ENCODE assay signal across 8 cellular contexts in genomic region chr17:36544320-36545092, GRCh38. TPM values are rescaled to one million over a fixed set of nuclear protein-coding genes. Genes with fewer than 3 reads are reported as not detected.
A peak's percentile ranks its signal among the peaks of the same experiment; 100 is the strongest.
DNase-seq lines count a peak whose midpoint lies in the region; ATAC-seq and TF ChIP-seq lines count a peak whose summit lies in the region.

A gene with protein sequence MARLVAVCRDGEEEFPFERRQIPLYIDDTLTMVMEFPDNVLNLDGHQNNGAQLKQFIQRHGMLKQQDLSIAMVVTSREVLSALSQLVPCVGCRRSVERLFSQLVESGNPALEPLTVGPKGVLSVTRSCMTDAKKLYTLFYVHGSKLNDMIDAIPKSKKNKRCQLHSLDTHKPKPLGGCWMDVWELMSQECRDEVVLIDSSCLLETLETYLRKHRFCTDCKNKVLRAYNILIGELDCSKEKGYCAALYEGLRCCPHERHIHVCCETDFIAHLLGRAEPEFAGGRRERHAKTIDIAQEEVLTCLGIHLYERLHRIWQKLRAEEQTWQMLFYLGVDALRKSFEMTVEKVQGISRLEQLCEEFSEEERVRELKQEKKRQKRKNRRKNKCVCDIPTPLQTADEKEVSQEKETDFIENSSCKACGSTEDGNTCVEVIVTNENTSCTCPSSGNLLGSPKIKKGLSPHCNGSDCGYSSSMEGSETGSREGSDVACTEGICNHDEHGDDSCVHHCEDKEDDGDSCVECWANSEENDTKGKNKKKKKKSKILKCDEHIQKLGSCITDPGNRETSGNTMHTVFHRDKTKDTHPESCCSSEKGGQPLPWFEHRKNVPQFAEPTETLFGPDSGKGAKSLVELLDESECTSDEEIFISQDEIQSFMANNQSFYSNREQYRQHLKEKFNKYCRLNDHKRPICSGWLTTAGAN (plus strand): TSS chr17:36544919. CDS start chr17:36545725, 806 bp downstream.

- peak within 1 kb of the TSS; percentile 90 to 99 for H3K4me3 ChIP-seq in CD4-positive, alpha-beta memory T cell (ENCODE audit: low read length in 2 of 2)
- H3K4me3 ChIP-seq in ectodermal cell (ENCODE audit: insufficient read depth, low read depth, low read length) (peak within 1 kb of the TSS; percentile 88), lung (peak within 1 kb of the TSS; percentile 96)

- intact Hi-C loops in CD4-positive, alpha-beta memory T cell (cut with micrococcal nuclease) = loop anchor here (1.0 to 10.0 kb wide), 5 partner anchors 10 to 1060 kb away; partner anchors contain the start of genes DHRS11, MRM1, MYO19 and PIGW

- peak within 1 kb of the TSS; percentile 99 for H3K27ac ChIP-seq in CD4-positive, alpha-beta memory T cell (ENCODE audit: low read depth, low read length)
- H3K27ac ChIP-seq in ectodermal cell (ENCODE audit: insufficient read depth, low read depth, low read length, poor library complexity, severe bottlenecking) (peak within 1 kb of the TSS; percentile 94), lung (ENCODE audit: low read depth in 1 of 2, low read length in 1 of 2) (peak within 1 kb of the TSS; percentile 99 to 100)

- no peaks in the 10 kb centered on the region for H3K9me3 ChIP-seq in CD4-positive, alpha-beta memory T cell (ENCODE audit: control insufficient read depth in 1 of 2, low read length in 2 of 2)
- no peaks in the 10 kb centered on the region for H3K9me3 ChIP-seq in ectodermal cell (ENCODE audit: control insufficient read depth, low read length)
- no peaks in the 10 kb centered on the region for H3K9me3 ChIP-seq in lung (ENCODE audit: control insufficient read depth in 2 of 2, insufficient read depth in 1 of 2, low read length in 1 of 2)

- peaks cover 46% of the 10 kb centered on the region for H3K4me1 ChIP-seq in CD4-positive, alpha-beta memory T cell (ENCODE audit: insufficient read depth, low read length)
- H3K4me1 ChIP-seq in ectodermal cell (ENCODE audit: control insufficient read depth, insufficient read depth, low read length) (peaks cover 18% of the 10 kb centered on the region), lung (ENCODE audit: control insufficient read depth in 2 of 2, insufficient read depth in 2 of 2, low read length in 2 of 2) (peaks cover 3% of the 10 kb centered on the region in 2 donors)

- POLR2A ChIA-PET in CD4-positive, alpha-beta memory T cell (lab: Charles Lee; ENCODE audit: partially characterized antibody) = interaction anchor here (1.2 to 6.0 kb wide), 8 partner anchors 9 to 1065 kb away, joined by 4 to 151 read pairs (median 10); partner anchors contain the start of genes DHRS11, MRM1, MYO19 and PIGW

- peak within 1 kb of the TSS; percentile 90 to 97 (median 92) for H3K4me3 Mint-ChIP-seq in CD4-positive, alpha-beta memory T cell

- peak; percentile 87 to 97 (median 95) for DNase-seq in CD4-positive, alpha-beta memory T cell
- DNase-seq in HT-29 (ENCODE audit: low spot score) (peak; percentile 98), NK-92 (lab: John Stamatoyannopoulos, UW; ENCODE audit: unreplicated experiment) (peak; percentile 59), lung (ENCODE audit: low spot score) (peak; percentile 94)
- peak; percentile 77 to 90 for DNase-seq in activated CD8-positive, alpha-beta memory T cell treated with anti-CD3 and anti-CD28 coated beads for 1 hour (ENCODE audit: extremely low read depth in 1 of 2, low read depth in 1 of 2)
- peak; percentile 77 to 87 (median 83) for DNase-seq in stimulated activated CD4-positive, alpha-beta T cell treated with anti-CD3 and anti-CD28 coated beads, TNF-alpha, amount 100 ng/mL, for 1 hour (ENCODE audit: low read depth in 3 of 3, low spot score in 1 of 3)

- H3K36me3 Mint-ChIP-seq in CD4-positive, alpha-beta memory T cell = peaks cover 4 to 32% of the 10 kb centered on the region in 2 donors

- H3K4me1 Mint-ChIP-seq in CD4-positive, alpha-beta memory T cell = peaks cover 20 to 52% (median 30%) of the 10 kb centered on the region in 4 donors

- 1% methylated on average over 70 to 72 of the region's 72 CpGs for WGBS in ectodermal cell, 2 experiments
- WGBS in lung, 2 donors = 0 to 1% methylated on average over 64 to 72 of the region's 72 CpGs

- no peaks in the 10 kb centered on the region for H3K27me3 Mint-ChIP-seq in CD4-positive, alpha-beta memory T cell

- TF ChIP-seq CTCF in lung (IDR thresholded peaks at IDR 0.05; ENCODE audit: control extremely low read depth, extremely low read depth) = no peak

- no peaks in the 10 kb centered on the region for H3K36me3 ChIP-seq in CD4-positive, alpha-beta memory T cell (ENCODE audit: insufficient read depth, low read length)
- H3K36me3 ChIP-seq in ectodermal cell (ENCODE audit: control insufficient read depth, insufficient read depth, low read length) (no peaks in the 10 kb centered on the region), lung (ENCODE audit: control insufficient read depth in 2 of 2, insufficient read depth in 2 of 2, low read length in 2 of 2) (no peaks in the 10 kb centered on the region)

- H3K27ac Mint-ChIP-seq in CD4-positive, alpha-beta memory T cell = peak within 1 kb of the TSS; percentile 96 to 99 (median 97)

- CTCF ChIA-PET in CD4-positive, alpha-beta memory T cell (lab: Charles Lee; ENCODE audit: partially characterized antibody) = interaction anchor here (0.8 to 5.2 kb wide), 2 partner anchors 10 to 57 kb away, joined by 4 to 24 read pairs; partner anchors contain the start of genes MRM1, MYO19 and PIGW

- peak; percentile 34 for ATAC-seq in GM19468 (IDR thresholded peaks at IDR 0.05; ENCODE audit: extremely low read depth, unreplicated experiment)
- ATAC-seq in lung (ENCODE audit: insufficient read depth, low FRiP score) = peak; percentile 83

- H3K27me3 ChIP-seq in CD4-positive, alpha-beta memory T cell (ENCODE audit: insufficient read depth, low read length) = no peaks in the 10 kb centered on the region
- no peaks in the 10 kb centered on the region for H3K27me3 ChIP-seq in ectodermal cell (ENCODE audit: control insufficient read depth, insufficient read depth, low read length, poor library complexity, severe bottlenecking)
- no peaks in the 10 kb centered on the region for H3K27me3 ChIP-seq in lung (ENCODE audit: control insufficient read depth, insufficient read depth)

- no peaks in the 10 kb centered on the region for H3K9me3 Mint-ChIP-seq in CD4-positive, alpha-beta memory T cell

RNA-seq across cellular contexts. Expression of the gene that starts here (rescaled TPM):
- 100 to 1,000 TPM; 140 to 143 TPM for total RNA-seq in CD4-positive, alpha-beta memory T cell
- polyA plus RNA-seq in CD4-positive, alpha-beta memory T cell = 10 to 100 TPM; 45.5 to 85.3 TPM
- total RNA-seq in HT-29 (2014; rRNA removed; shearing (Covaris generic)) = 54.1 and 55.1 TPM in 2 replicates
- polyA plus RNA-seq in ectodermal cell (2013, experiment 1 of 4) = 62.0 TPM
- 65.5 TPM for polyA plus RNA-seq in ectodermal cell (2013, experiment 2 of 4)
- 50.3 TPM for polyA plus RNA-seq in ectodermal cell (2013, experiment 3 of 4)
- 60.0 TPM for polyA plus RNA-seq in ectodermal cell (2013, experiment 4 of 4)
- total RNA-seq in lung = 10 to 100 TPM; 71.9 to 86.7 TPM
- polyA plus RNA-seq in lung = 10 to 100 TPM; 40.0 to 45.1 TPM

Comparison
In these comparisons a context has a peak if more than half of its experiments do, and no peak if none do; other contexts are left out.
1. Peak in every context shown above with its lines: DNase-seq, ATAC-seq, H3K4me3 ChIP-seq and H3K27ac ChIP-seq.